ENCODE assay signal across 8 cellular contexts in the genomic region with DNA sequence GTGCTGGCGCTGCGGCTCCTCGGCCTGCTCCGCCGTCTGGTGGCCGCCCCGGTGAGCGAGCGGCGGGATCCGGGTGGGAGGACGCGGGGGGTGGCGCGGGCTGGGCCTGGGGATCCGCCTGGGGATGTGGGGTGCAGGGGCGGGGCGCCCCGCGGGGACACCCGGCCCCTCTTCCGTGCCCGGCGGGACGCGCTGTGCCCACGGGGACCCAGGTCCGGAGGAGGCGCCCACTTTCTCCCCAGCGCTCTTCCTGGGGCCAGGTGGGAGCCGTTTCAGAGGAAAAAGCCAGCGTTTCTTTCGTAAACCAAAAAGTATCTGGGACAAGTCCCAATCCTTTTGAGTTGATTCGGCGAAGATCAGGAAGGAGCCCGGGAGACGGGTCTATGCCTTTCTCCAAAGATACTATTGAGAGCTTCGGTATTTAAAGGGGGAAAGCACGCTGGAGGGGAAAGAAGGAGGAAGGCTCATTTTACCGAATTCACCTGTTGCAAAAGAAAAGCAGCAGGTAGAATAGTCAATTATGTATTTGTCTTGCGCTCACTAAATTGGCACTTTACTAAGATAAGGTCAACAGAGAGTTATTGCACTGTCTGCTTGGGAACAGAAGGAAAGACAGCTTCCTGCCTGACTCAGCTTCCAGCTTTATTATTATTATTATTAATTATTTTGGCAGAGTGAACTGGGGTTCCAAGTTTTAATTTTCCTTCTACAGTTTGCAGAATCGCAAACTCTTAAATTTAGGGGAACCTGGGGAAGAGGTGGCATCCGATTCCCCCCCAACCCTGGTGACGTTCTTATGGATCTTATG.
DNase-seq lines count a peak whose midpoint lies in the region; ATAC-seq and TF ChIP-seq lines count a peak whose summit lies in the region.

No MANE protein-coding gene starts in this region.

- H3F3A ChIP-seq in GM23248 (ENCODE audit: insufficient read depth), result peaks cover 4% of the 10 kb centered on the region; the same call in 1 of the 2 replicates

- H3K9me3 ChIP-seq in CD4-positive, CD25-positive, alpha-beta regulatory T cell (ENCODE audit: control insufficient read depth in 2 of 2, low read length in 2 of 2), result no peaks in the 10 kb centered on the region
- no peaks in the 10 kb centered on the region for H3K9me3 ChIP-seq in GM23248 (ENCODE audit: low read depth)
- H3K9me3 ChIP-seq in SK-N-MC (ENCODE audit: low read depth, low read length), result no peaks in the 10 kb centered on the region
- no peaks in the 10 kb centered on the region for H3K9me3 ChIP-seq in skeletal muscle tissue (ENCODE audit: control insufficient read depth in 3 of 3, low read length in 3 of 3)

- 0 to 1% methylated on average over 18 to 26 of the region's 44 CpGs for WGBS in GM23248 (ENCODE audit: low coverage in 1 of 2, low lambda C conversion rate in 2 of 2, missing lambda C conversion rate in 2 of 2), 2 experiments

- peak overlapping the region; percentile 89 for H2AFZ ChIP-seq in GM23248

- H3K79me2 ChIP-seq in GM23248 (ENCODE audit: insufficient read depth), result peaks cover 4% of the 10 kb centered on the region; the same call in 1 of the 2 replicates

- peaks cover 2% of the 10 kb centered on the region for H3K36me3 ChIP-seq in CD4-positive, CD25-positive, alpha-beta regulatory T cell (ENCODE audit: control insufficient read depth, insufficient read depth, low read length)
- 0 out of 2 replicates have a peak, but pooled peaks cover 3% of the 10 kb centered on the region for H3K36me3 ChIP-seq in GM23248 (ENCODE audit: low read depth)
- H3K36me3 ChIP-seq in SK-N-MC (ENCODE audit: insufficient read depth, low read length), result peaks cover 27% of the 10 kb centered on the region
- no peaks in the 10 kb centered on the region for H3K36me3 ChIP-seq in skeletal muscle tissue (ENCODE audit: control insufficient read depth in 3 of 3, insufficient read depth in 3 of 3, low read length in 3 of 3)

- H3K4me1 ChIP-seq in CD4-positive, CD25-positive, alpha-beta regulatory T cell (ENCODE audit: control insufficient read depth, insufficient read depth, low read length, poor library complexity, severe bottlenecking), result peaks cover 29% of the 10 kb centered on the region
- H3K4me1 ChIP-seq in GM23248 (ENCODE audit: insufficient read depth) (peaks cover 10% of the 10 kb centered on the region), skeletal muscle tissue (ENCODE audit: control insufficient read depth in 3 of 3, insufficient read depth in 3 of 3, low read length in 3 of 3) (peaks cover 4 to 16% (median 8%) of the 10 kb centered on the region in 3 donors)

- no peaks in the 10 kb centered on the region for H3K9me2 ChIP-seq in GM23248 (ENCODE audit: insufficient read depth)

- TF ChIP-seq CTCF in glutamatergic neuron (IDR thresholded peaks at IDR 0.05; ENCODE audit: partially characterized antibody, unreplicated experiment) (no peak), GM13977 (IDR thresholded peaks at IDR 0.05; ENCODE audit: extremely low read depth, insufficient read depth, missing control alignments) (no peak)

- peak in 1 of 3 donors; percentile 13 for DNase-seq in CD4-positive, CD25-positive, alpha-beta regulatory T cell
- DNase-seq in GM23248 (peak; percentile 51), SK-N-MC (ENCODE audit: low read depth, low spot score) (no peak), glutamatergic neuron (no peak), GM13977 (ENCODE audit: low spot score) (no peak)
- no peak for DNase-seq in central memory CD4-positive, alpha-beta T cell

- peaks cover 6 to 69% (median 24%) of the 10 kb centered on the region in 4 donors for H3K4me1 Mint-ChIP-seq in CD4-positive, CD25-positive, alpha-beta regulatory T cell
- H3K4me1 Mint-ChIP-seq in glutamatergic neuron (ENCODE audit: low read depth, unreplicated experiment), result peaks cover 2% of the 10 kb centered on the region

- H4K20me1 ChIP-seq in GM23248 (ENCODE audit: insufficient read depth), result no peaks in the 10 kb centered on the region

- H3K9ac ChIP-seq in GM23248 (peak overlapping the region; percentile 78), SK-N-MC (ENCODE audit: insufficient read length) (peak overlapping the region; percentile 71), skeletal muscle tissue (ENCODE audit: low read depth in 1 of 3, low read length in 3 of 3) (peak overlapping the region; percentile 63 to 85 (median 69))

- H3K4me2 ChIP-seq in GM23248 (ENCODE audit: unreplicated experiment), result peak overlapping the region; percentile 99

- no peaks in the 10 kb centered on the region for H3K9me3 Mint-ChIP-seq in CD4-positive, CD25-positive, alpha-beta regulatory T cell
- peaks cover 2% of the 10 kb centered on the region for H3K9me3 Mint-ChIP-seq in glutamatergic neuron (ENCODE audit: unreplicated experiment)

- H3K27ac Mint-ChIP-seq in CD4-positive, CD25-positive, alpha-beta regulatory T cell, result peak overlapping the region in 2 of 3 donors; percentile 43 to 80
- no peak overlapping the region for H3K27ac Mint-ChIP-seq in glutamatergic neuron (ENCODE audit: unreplicated experiment)

- in situ Hi-C loops in GM23248 (cut with MboI), result loop anchor here (10.0 kb wide), 1 partner anchor 1155 kb away; a partner anchor contains a TSS
- in situ Hi-C loops in GM13977 (cut with MboI; ENCODE audit: low pct_unique_long_range_greater_than_20kb, low sequenced_read_pairs, unreplicated experiment), result loop anchor here (10.0 kb wide), 1 partner anchor 945 kb away; no protein-coding TSS in a partner anchor

- peaks cover 34% of the 10 kb centered on the region for H3K36me3 Mint-ChIP-seq in CD4-positive, CD25-positive, alpha-beta regulatory T cell
- H3K36me3 Mint-ChIP-seq in glutamatergic neuron (ENCODE audit: unreplicated experiment), result no peaks in the 10 kb centered on the region

- no peaks in the 10 kb centered on the region for H3K27me3 ChIP-seq in CD4-positive, CD25-positive, alpha-beta regulatory T cell (ENCODE audit: control insufficient read depth, insufficient read depth, low read length)
- H3K27me3 ChIP-seq in GM23248 (replicated peaks; ENCODE audit: insufficient read depth) (no peaks in the 10 kb centered on the region), skeletal muscle tissue (ENCODE audit: control insufficient read depth in 3 of 3, insufficient read depth in 3 of 3, low read length in 3 of 3) (no peaks in the 10 kb centered on the region)

- H3K4me3 ChIP-seq in CD4-positive, CD25-positive, alpha-beta regulatory T cell (ENCODE audit: low read depth, low read length), result peak overlapping the region; percentile 88
- H3K4me3 ChIP-seq in GM23248 (peak overlapping the region; percentile 94), SK-N-MC (peak overlapping the region; percentile 85), skeletal muscle tissue (ENCODE audit: low read length in 3 of 3) (peak overlapping the region; percentile 73 to 87 (median 76))

- no peaks in the 10 kb centered on the region for H3K27me3 Mint-ChIP-seq in CD4-positive, CD25-positive, alpha-beta regulatory T cell
- peaks cover 10% of the 10 kb centered on the region for H3K27me3 Mint-ChIP-seq in glutamatergic neuron (ENCODE audit: unreplicated experiment)

- no peak for ATAC-seq in CD4-positive, CD25-positive, alpha-beta regulatory T cell (ENCODE audit: low read depth in 2 of 2)
- no peak for ATAC-seq in HG03571 (IDR thresholded peaks at IDR 0.05; ENCODE audit: unreplicated experiment)

- peak overlapping the region; percentile 3 for H3K27ac ChIP-seq in CD4-positive, CD25-positive, alpha-beta regulatory T cell (ENCODE audit: insufficient read depth, low read length, poor library complexity, severe bottlenecking)
- H3K27ac ChIP-seq in GM23248 (peak overlapping the region; percentile 14; the same call in 1 of the 2 replicates), SK-N-MC (peak overlapping the region; percentile 76), skeletal muscle tissue (ENCODE audit: low read depth, low read length) (peak overlapping the region; percentile 37)

- peak overlapping the region; percentile 89 to 92 (median 91) for H3K4me3 Mint-ChIP-seq in CD4-positive, CD25-positive, alpha-beta regulatory T cell
- H3K4me3 Mint-ChIP-seq in glutamatergic neuron (ENCODE audit: unreplicated experiment), result peak overlapping the region; percentile 86

Comparison
In these comparisons a context has a peak if more than half of its experiments do, and no peak if none do; other contexts are left out.
1. H3K27ac ChIP-seq: peak in every context shown above with its lines; median percentile 76 in SK-N-MC; 37 in skeletal muscle tissue; 14 in GM23248; 3 in CD4-positive, CD25-positive, alpha-beta regulatory T cell.